Comparison of ENCODE assay signal across 8 cellular contexts in genomic region chr1:84303154-84303830, GRCh38. TPM values are rescaled to one million over a fixed set of nuclear protein-coding genes. Genes with fewer than 3 reads are reported as not detected.
DNase-seq lines count a peak whose midpoint lies in the region; TF ChIP-seq lines count a peak whose summit lies in the region.

No MANE protein-coding gene starts in this region.

- no peak for TF ChIP-seq POLR2A in spleen (IDR thresholded peaks at IDR 0.05)

- no peaks in the 10 kb centered on the region for H3K27me3 ChIP-seq in SK-N-SH (ENCODE audit: insufficient read depth)
- H3K27me3 ChIP-seq in spleen (replicated peaks in 1 of 7) = peaks cover 0 to 13% (median 0%) of the 10 kb centered on the region in 7 donors

- H4K20me1 ChIP-seq in SK-N-SH (ENCODE audit: insufficient read depth) = no peaks in the 10 kb centered on the region

- H3K4me1 ChIP-seq in SK-N-SH (ENCODE audit: control insufficient read depth in 1 of 2, insufficient read depth in 2 of 2, low read depth in 1 of 2, low read length in 1 of 2) = peaks cover 17 to 18% of the 10 kb centered on the region in 2 experiments; a peak in 3 of 4 replicates
- peaks cover 0 to 61% (median 48%) of the 10 kb centered on the region in 6 donors for H3K4me1 ChIP-seq in spleen

- no peak for DNase-seq in activated T-cell treated with anti-CD3 and anti-CD28 coated beads, Interleukin-2, amount 50 U/mL, for 24 hours
- no peak for DNase-seq in activated T-cell treated with anti-CD3 and anti-CD28 coated beads for 4 hours
- DNase-seq in SK-N-SH = no peak
- no peak for DNase-seq in glutamatergic neuron
- DNase-seq in spleen = no peak
- no peak for DNase-seq in activated CD4-positive, CD25-positive, alpha-beta regulatory T cell treated with anti-CD3 and anti-CD28 coated beads, Interleukin-2, amount 50 U/mL, for 72 hours
- DNase-seq in activated CD4-positive, alpha-beta T cell treated with anti-CD3 and anti-CD28 coated beads, Interleukin-2, amount 50 U/mL, for 4 hours = no peak
- DNase-seq in mucosa of gallbladder (ENCODE audit: low spot score) = no peak

- peak overlapping the region; percentile 63 for H3K4me3 Mint-ChIP-seq in activated T-cell treated with anti-CD3 and anti-CD28 coated beads, Interleukin-2, amount 50 U/mL, for 24 hours
- peak overlapping the region; percentile 31 for H3K4me3 Mint-ChIP-seq in glutamatergic neuron (ENCODE audit: unreplicated experiment)

- intact Hi-C loops in spleen (cut with DNase I; ENCODE audit: low total_unique reads) = loop anchor here (10.0 kb wide), 1 partner anchor 148 kb away; no protein-coding TSS in a partner anchor

- H3K36me3 ChIP-seq in SK-N-SH (replicated peaks in 1 of 2; ENCODE audit: control insufficient read depth in 1 of 2, insufficient read depth in 2 of 2, low read length in 1 of 2) (no peaks in the 10 kb centered on the region), spleen (no peaks in the 10 kb centered on the region)

- H3K27ac ChIP-seq in SK-N-SH (ENCODE audit: low read depth in 2 of 2, low read length in 1 of 2) (peak overlapping the region; percentile 67 to 94), spleen (peak overlapping the region; percentile 28 to 91 (median 74))

- H3K9ac ChIP-seq in SK-N-SH = peak overlapping the region; percentile 45; the same call in 1 of the 2 replicates

- H3K4me2 ChIP-seq in SK-N-SH = peak overlapping the region; percentile 75

- peak overlapping the region; percentile 96 for H2AFZ ChIP-seq in SK-N-SH (ENCODE audit: low read depth)

- peaks cover 6% of the 10 kb centered on the region for H3K27me3 Mint-ChIP-seq in activated T-cell treated with anti-CD3 and anti-CD28 coated beads, Interleukin-2, amount 50 U/mL, for 24 hours
- H3K27me3 Mint-ChIP-seq in glutamatergic neuron (ENCODE audit: unreplicated experiment) = peaks cover 5% of the 10 kb centered on the region

- H3K9me3 Mint-ChIP-seq in activated T-cell treated with anti-CD3 and anti-CD28 coated beads, Interleukin-2, amount 50 U/mL, for 24 hours = peaks cover 11% of the 10 kb centered on the region
- H3K9me3 Mint-ChIP-seq in glutamatergic neuron (ENCODE audit: unreplicated experiment) = no peaks in the 10 kb centered on the region

- no peak for TF ChIP-seq RAD21 in SK-N-SH (IDR thresholded peaks at IDR 0.05; ENCODE audit: low read length)

- WGBS in SK-N-SH (ENCODE audit: low lambda C conversion rate) = 25% methylated on average over 4 of the region's 4 CpGs
- WGBS in spleen, 5 donors = 9 to 17% (median 12%) methylated on average over 4 of the region's 4 CpGs

- H3K9me2 ChIP-seq in SK-N-SH = no peaks in the 10 kb centered on the region

- H3K36me3 Mint-ChIP-seq in activated T-cell treated with anti-CD3 and anti-CD28 coated beads, Interleukin-2, amount 50 U/mL, for 24 hours (ENCODE audit: low read depth) = no peaks in the 10 kb centered on the region
- no peaks in the 10 kb centered on the region for H3K36me3 Mint-ChIP-seq in glutamatergic neuron (ENCODE audit: unreplicated experiment)

- POLR2A ChIA-PET in SK-N-SH (lab: Yijun Ruan, JAX) = interaction anchor here (0.6 kb wide), 1 partner anchor 54 kb away, joined by 3 read pairs; no protein-coding TSS in a partner anchor

- TF ChIP-seq CTCF in SK-N-SH (IDR thresholded peaks at IDR 0.05) = no peak
- no peak for TF ChIP-seq CTCF in glutamatergic neuron (IDR thresholded peaks at IDR 0.05; ENCODE audit: partially characterized antibody, unreplicated experiment)
- no peak for TF ChIP-seq CTCF in spleen (IDR thresholded peaks at IDR 0.05 in 8 of 11, conservative IDR thresholded peaks at IDR 0.05 in 3 of 11)

- 0 out of 2 replicates have a peak, but pooled peaks cover 4% of the 10 kb centered on the region for H3K9me3 ChIP-seq in SK-N-SH
- H3K9me3 ChIP-seq in spleen = peaks cover 0 to 12% (median 5%) of the 10 kb centered on the region in 8 donors

- no peaks in the 10 kb centered on the region for H3F3A ChIP-seq in SK-N-SH (replicated peaks; ENCODE audit: insufficient read depth)

- peak overlapping the region; percentile 47 to 51 for H3K4me3 ChIP-seq in SK-N-SH (ENCODE audit: low read depth in 2 of 2, low read length in 1 of 2)
- peak overlapping the region; percentile 4 to 57 (median 15) for H3K4me3 ChIP-seq in spleen

- H3K4me1 Mint-ChIP-seq in activated T-cell treated with anti-CD3 and anti-CD28 coated beads, Interleukin-2, amount 50 U/mL, for 24 hours (ENCODE audit: low read depth) = peaks cover 45% of the 10 kb centered on the region
- peaks cover 23% of the 10 kb centered on the region for H3K4me1 Mint-ChIP-seq in glutamatergic neuron (ENCODE audit: low read depth, unreplicated experiment)

- TF ChIP-seq EP300 in SK-N-SH (IDR thresholded peaks at IDR 0.05; ENCODE audit: borderline replicate concordance in 1 of 2, low read depth in 1 of 2, low read length in 1 of 2) = no peak

- CTCF ChIA-PET in SK-N-SH (lab: Yijun Ruan, JAX) = interaction anchor here (0.9 to 1.8 kb wide), 4 partner anchors 14 to 162 kb away, joined by 3 to 5 read pairs (median 3); no protein-coding TSS in a partner anchor

- peak overlapping the region; percentile 22 for H3K27ac Mint-ChIP-seq in activated T-cell treated with anti-CD3 and anti-CD28 coated beads, Interleukin-2, amount 50 U/mL, for 24 hours
- H3K27ac Mint-ChIP-seq in glutamatergic neuron (ENCODE audit: unreplicated experiment) = no peak overlapping the region

- H3K79me2 ChIP-seq in SK-N-SH (ENCODE audit: insufficient read depth) = no peaks in the 10 kb centered on the region

TF ChIP-seq in SK-N-SH, 30 proteins besides CTCF, POLR2A, EP300 and RAD21 (continues in another document):
- TF ChIP-seq, protein P1, sequence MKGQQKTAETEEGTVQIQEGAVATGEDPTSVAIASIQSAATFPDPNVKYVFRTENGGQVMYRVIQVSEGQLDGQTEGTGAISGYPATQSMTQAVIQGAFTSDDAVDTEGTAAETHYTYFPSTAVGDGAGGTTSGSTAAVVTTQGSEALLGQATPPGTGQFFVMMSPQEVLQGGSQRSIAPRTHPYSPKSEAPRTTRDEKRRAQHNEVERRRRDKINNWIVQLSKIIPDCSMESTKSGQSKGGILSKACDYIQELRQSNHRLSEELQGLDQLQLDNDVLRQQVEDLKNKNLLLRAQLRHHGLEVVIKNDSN (IDR thresholded peaks at IDR 0.05; ENCODE audit: borderline replicate concordance, low read depth) = no peak
- TF ChIP-seq, protein P2, sequence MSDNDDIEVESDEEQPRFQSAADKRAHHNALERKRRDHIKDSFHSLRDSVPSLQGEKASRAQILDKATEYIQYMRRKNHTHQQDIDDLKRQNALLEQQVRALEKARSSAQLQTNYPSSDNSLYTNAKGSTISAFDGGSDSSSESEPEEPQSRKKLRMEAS (IDR thresholded peaks at IDR 0.05; ENCODE audit: low read depth) = no peak
- no peak for TF ChIP-seq ELF1 (IDR thresholded peaks at IDR 0.05)
- peak; percentile 36; the same call in 1 of the 2 replicates for TF ChIP-seq YY1 (IDR thresholded peaks at IDR 0.05; ENCODE audit: low read depth)
- no peak for TF ChIP-seq SMC3 (IDR thresholded peaks at IDR 0.05; ENCODE audit: low read depth, low read length)
- TF ChIP-seq NFIC (IDR thresholded peaks at IDR 0.05; ENCODE audit: borderline replicate concordance) = no peak
- no peak for TF ChIP-seq GABPA (IDR thresholded peaks at IDR 0.05; ENCODE audit: low read depth)
- no peak for TF ChIP-seq RXRA (IDR thresholded peaks at IDR 0.05; ENCODE audit: borderline replicate concordance, low read depth)
- no peak for TF ChIP-seq GATA2 (CRISPR knock-in tag; IDR thresholded peaks at IDR 0.05)
- TF ChIP-seq, protein P3, sequence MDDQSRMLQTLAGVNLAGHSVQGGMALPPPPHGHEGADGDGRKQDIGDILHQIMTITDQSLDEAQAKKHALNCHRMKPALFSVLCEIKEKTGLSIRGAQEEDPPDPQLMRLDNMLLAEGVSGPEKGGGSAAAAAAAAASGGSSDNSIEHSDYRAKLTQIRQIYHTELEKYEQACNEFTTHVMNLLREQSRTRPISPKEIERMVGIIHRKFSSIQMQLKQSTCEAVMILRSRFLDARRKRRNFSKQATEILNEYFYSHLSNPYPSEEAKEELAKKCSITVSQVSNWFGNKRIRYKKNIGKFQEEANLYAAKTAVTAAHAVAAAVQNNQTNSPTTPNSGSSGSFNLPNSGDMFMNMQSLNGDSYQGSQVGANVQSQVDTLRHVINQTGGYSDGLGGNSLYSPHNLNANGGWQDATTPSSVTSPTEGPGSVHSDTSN (IDR thresholded peaks at IDR 0.05) = no peak
- no peak for TF ChIP-seq IRF3 (IDR thresholded peaks at IDR 0.05; ENCODE audit: low read depth, low read length)
- TF ChIP-seq FOXJ3 (CRISPR knock-in tag; IDR thresholded peaks at IDR 0.05) = no peak
- no peak for TF ChIP-seq FOXM1 (IDR thresholded peaks at IDR 0.05; ENCODE audit: low read depth)
- TF ChIP-seq TEAD4 (IDR thresholded peaks at IDR 0.05; ENCODE audit: borderline replicate concordance, insufficient read depth) = no peak
- TF ChIP-seq SIN3A (IDR thresholded peaks at IDR 0.05; ENCODE audit: borderline replicate concordance, low read depth, low read length) = peak; percentile 15; the same call in 1 of the 2 replicates
- TF ChIP-seq FOSL2 (IDR thresholded peaks at IDR 0.05; ENCODE audit: borderline replicate concordance, low read depth) = 0 out of 2 replicates have a peak, but pooled peaks have one; percentile 7
- TF ChIP-seq CHD2 (IDR thresholded peaks at IDR 0.05; ENCODE audit: low read length, partially characterized antibody) = no peak
- no peak for TF ChIP-seq RFX5 (IDR thresholded peaks at IDR 0.05; ENCODE audit: low read length)
- no peak for TF ChIP-seq RCOR1 (IDR thresholded peaks at IDR 0.05; ENCODE audit: low read length)

RNA-seq across cellular contexts. Expression of gene SAMD13, which starts 1.8 kb away (rescaled TPM):
- 1.3 and 1.9 TPM in 2 replicates for polyA plus RNA-seq in SK-N-SH (2012; rRNA removed)
- polyA plus RNA-seq in SK-N-SH (2012; cell fraction: cytosol; rRNA removed) = 2.2 and 3.0 TPM in 2 replicates
- polyA plus RNA-seq in SK-N-SH (2012; cell fraction: nucleus; rRNA removed) = 0.23 and 0.46 TPM in 2 replicates
- total RNA-seq in glutamatergic neuron (ENCODE audit: unreplicated experiment) = not detected
- total RNA-seq in spleen = 1 to 10 TPM in 5 of 7 donors, under 1 TPM in 2; 0.72 to 2.8 (median 1.3) TPM
- polyA plus RNA-seq in spleen = 1 to 10 TPM in 2 of 3 donors, under 1 TPM in 1; 0.39 to 2.0 (median 1.7) TPM
- total RNA-seq in mucosa of gallbladder = 4.1 TPM
